In genomic region chr6:43021270-43022047, GRCh38 we compare ENCODE assay signal across 1 cellular context.
TF ChIP-seq lines count a peak whose summit lies in the region.

Gene RRP36, plus strand, starts transcription at chr6:43021623. Its CDS starts 32 bp downstream, at chr6:43021655.

TF ChIP-seq in HepG2, 621 proteins besides CTCF, POLR2A, EP300 and RAD21 (continued from another document and continues in another):
- TF ChIP-seq SRSF9 (IDR thresholded peaks at IDR 0.05; ENCODE audit: borderline replicate concordance, insufficient read depth, low read depth, low read length, poor library complexity, severe bottlenecking) (no peak), HNRNPUL1 (IDR thresholded peaks at IDR 0.05; ENCODE audit: low read depth, low read length) (no peak), ATF3 (CRISPR knock-in tag; IDR thresholded peaks at IDR 0.05) (no peak), NFAT5 (CRISPR knock-in tag; IDR thresholded peaks at IDR 0.05) (peak; percentile 88; the same call in 1 of the 2 replicates), ATF6 (CRISPR knock-in tag; conservative IDR thresholded peaks at IDR 0.05) (no peak), SMARCC2 (IDR thresholded peaks at IDR 0.05) (no peak), DMTF1 (CRISPR knock-in tag; IDR thresholded peaks at IDR 0.05) (0 out of 2 replicates have a peak, but pooled peaks have one; percentile 52), THAP11 (CRISPR knock-in tag; IDR thresholded peaks at IDR 0.05) (peak; percentile 90), ISL2 (CRISPR knock-in tag; IDR thresholded peaks at IDR 0.05) (0 out of 2 replicates have a peak, but pooled peaks have one; percentile 25), SALL1 (CRISPR knock-in tag; IDR thresholded peaks at IDR 0.05) (peak; percentile 77), ZNF446 (CRISPR knock-in tag; IDR thresholded peaks at IDR 0.05) (no peak), ZNF747 (CRISPR knock-in tag; IDR thresholded peaks at IDR 0.05; ENCODE audit: borderline replicate concordance) (no peak), ZNF563 (CRISPR knock-in tag; IDR thresholded peaks at IDR 0.05) (no peak), ZNF160 (CRISPR knock-in tag; IDR thresholded peaks at IDR 0.05) (peak; percentile 83; the same call in 1 of the 2 replicates), PBX2 (CRISPR knock-in tag; IDR thresholded peaks at IDR 0.05) (no peak), AKNA (CRISPR knock-in tag; IDR thresholded peaks at IDR 0.05; ENCODE audit: borderline replicate concordance) (no peak), ZNF567 (CRISPR knock-in tag; IDR thresholded peaks at IDR 0.05; ENCODE audit: borderline replicate concordance) (no peak; the same call in 1 of the 2 replicates), TOE1 (CRISPR knock-in tag; IDR thresholded peaks at IDR 0.05) (no peak), ZNF512B (CRISPR knock-in tag; IDR thresholded peaks at IDR 0.05; ENCODE audit: borderline replicate concordance) (no peak), SOX13 (IDR thresholded peaks at IDR 0.05) (no peak), SOX13 (CRISPR knock-in tag; conservative IDR thresholded peaks at IDR 0.05 in 1 of 2, IDR thresholded peaks at IDR 0.05 in 1 of 2) (peak in 1 of 2 experiments; percentile 31; a peak in 2 of 4 replicates), ZNF350 (CRISPR knock-in tag; IDR thresholded peaks at IDR 0.05; ENCODE audit: borderline replicate concordance, low read depth) (no peak), PRDM4 (CRISPR knock-in tag; IDR thresholded peaks at IDR 0.05; ENCODE audit: borderline replicate concordance) (no peak), YEATS4 (CRISPR knock-in tag; IDR thresholded peaks at IDR 0.05; ENCODE audit: borderline replicate concordance) (peak; percentile 77), MXD1 (CRISPR knock-in tag; IDR thresholded peaks at IDR 0.05) (peak; percentile 44), MLLT10 (CRISPR knock-in tag; IDR thresholded peaks at IDR 0.05) (no peak), ONECUT2 (CRISPR knock-in tag; IDR thresholded peaks at IDR 0.05) (no peak), ZNF513 (CRISPR knock-in tag; conservative IDR thresholded peaks at IDR 0.05) (no peak), ZNF343 (CRISPR knock-in tag; IDR thresholded peaks at IDR 0.05) (no peak; the same call in 1 of the 2 replicates), U2AF1 (optimal IDR thresholded peaks at IDR 0.05; ENCODE audit: low read depth, low read length) (no peak), ZNF772 (CRISPR knock-in tag; IDR thresholded peaks at IDR 0.05) (no peak; the same call in 1 of the 2 replicates)
